In the genomic region with DNA sequence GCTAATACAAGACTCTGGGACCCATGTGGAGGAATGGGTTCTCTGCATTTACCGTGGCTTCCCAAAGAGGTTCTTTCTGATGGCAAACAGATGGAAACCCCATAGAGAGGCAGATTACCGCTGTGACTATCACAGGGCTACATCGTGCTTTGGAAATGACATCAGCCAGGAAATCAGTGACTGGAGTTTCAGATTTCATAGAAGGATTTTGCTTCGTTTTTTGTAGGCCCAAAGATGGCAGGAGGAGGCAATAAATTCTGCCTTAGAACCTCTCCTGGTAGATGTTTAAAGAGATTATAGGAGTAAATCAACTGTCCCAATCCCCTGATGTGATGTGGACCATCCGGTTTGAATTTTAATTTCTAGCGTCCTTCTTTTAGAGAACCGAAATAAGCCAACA, we compare ENCODE assay signal across 14 cellular contexts.
A peak's percentile ranks its signal among the peaks of the same experiment; 100 is the strongest.
DNase-seq lines count a peak whose midpoint lies in the region; ATAC-seq and TF ChIP-seq lines count a peak whose summit lies in the region.
"Had no signal": no experiment of that assay in that cellular context is flagged by ENCODE, and none has a peak within 500 bp of the region (broad histone marks: within the 10 kb centered on the region; RNA-seq: fewer than 3 reads in every experiment).

No MANE protein-coding gene starts in this region.

- no peaks in the 10 kb centered on the region for H3K9me3 ChIP-seq in MM.1S (replicated peaks; ENCODE audit: insufficient read depth, low read length)
- H3K9me3 ChIP-seq in psoas muscle = no peaks in the 10 kb centered on the region
- H3K9me3 ChIP-seq: MG63 had no signal

- in situ Hi-C loops in G401 (cut with HindIII; ENCODE audit: low sequenced_read_pairs) = loop anchor here (10.0 kb wide), 1 partner anchor 272 kb away; no protein-coding TSS in a partner anchor

- H2AFZ ChIP-seq in MM.1S (ENCODE audit: low read length) = peak overlapping the region; percentile 43

- intact Hi-C loops in psoas muscle (cut with DNase I) = loop anchor here (10.0 kb wide), 4 partner anchors 112 to 452 kb away; no protein-coding TSS in a partner anchor

- H3K36me3 ChIP-seq in MM.1S (replicated peaks; ENCODE audit: insufficient read depth, low read length) (no peaks in the 10 kb centered on the region), psoas muscle (ENCODE audit: insufficient read depth in 1 of 2, low read depth in 1 of 2) (no peaks in the 10 kb centered on the region)
- H3K36me3 ChIP-seq: MG63 had no signal

- no peak overlapping the region for H3K9ac ChIP-seq in MM.1S (ENCODE audit: low read length)

- no peak for TF ChIP-seq CTCF in MM.1S (IDR thresholded peaks at IDR 0.05; ENCODE audit: low read length)
- no peak for TF ChIP-seq CTCF in nephron (IDR thresholded peaks at IDR 0.05; ENCODE audit: unreplicated experiment in 3 of 3)
- no peak for TF ChIP-seq CTCF in endothelial cell (IDR thresholded peaks at IDR 0.05; ENCODE audit: unreplicated experiment)
- no peak for TF ChIP-seq CTCF in psoas muscle (IDR thresholded peaks at IDR 0.05)

- WGBS in psoas muscle, 3 donors = 44 to 49% (median 47%) methylated on average over 7 of the region's 7 CpGs

- H3K4me1 Mint-ChIP-seq in nephron (peaks cover 61% of the 10 kb centered on the region), endothelial cell (ENCODE audit: unreplicated experiment) (peaks cover 76% of the 10 kb centered on the region)
- H3K4me1 Mint-ChIP-seq: CD14-positive monocyte had no signal

- H3K27ac ChIP-seq in MM.1S (ENCODE audit: low read length) (peak overlapping the region; percentile 11; the same call in 1 of the 2 replicates), psoas muscle (no peak overlapping the region)

- peak overlapping the region in 2 of 3 experiments; percentile 8 to 32 for H3K4me3 Mint-ChIP-seq in nephron
- no peak overlapping the region for H3K4me3 Mint-ChIP-seq in endothelial cell (ENCODE audit: unreplicated experiment)
- H3K4me3 Mint-ChIP-seq: activated CD8-positive, alpha-beta T cell treated with anti-CD3 and anti-CD28 coated beads for 36 hours; CD14-positive monocyte had no signal

- H3F3A ChIP-seq in MM.1S (ENCODE audit: insufficient read depth, low read length) = peaks cover 14% of the 10 kb centered on the region; the same call in 1 of the 2 replicates

- H3K4me2 ChIP-seq in MM.1S (ENCODE audit: low read depth, low read length) = peak overlapping the region; percentile 57

- H3K9me3 Mint-ChIP-seq in nephron = peaks cover 5% of the 10 kb centered on the region
- H3K9me3 Mint-ChIP-seq in endothelial cell (ENCODE audit: unreplicated experiment) = no peaks in the 10 kb centered on the region
- H3K9me3 Mint-ChIP-seq: activated T-helper 2 cell treated with anti-CD3 and anti-CD28 coated beads, Interferon-gamma antibody, Interleukin-2, Interleukin-4, amounts not matched to agents 10 μg/mL and 5 μg/mL and 100 μg/mL, durations not matched to agents 14 hours and 24 hours and 36 hours had no signal

- H3K36me3 Mint-ChIP-seq in nephron (ENCODE audit: low read depth) = peaks cover 5% of the 10 kb centered on the region
- H3K36me3 Mint-ChIP-seq in endothelial cell (ENCODE audit: low read depth, unreplicated experiment) = peaks cover 9% of the 10 kb centered on the region
- H3K36me3 Mint-ChIP-seq: CD14-positive monocyte had no signal

- no peaks in the 10 kb centered on the region for H3K9me2 ChIP-seq in MM.1S (replicated peaks; ENCODE audit: insufficient read depth, low read length)

- H3K27ac Mint-ChIP-seq in nephron (peak overlapping the region; percentile 98 to 99 (median 98)), endothelial cell (ENCODE audit: unreplicated experiment) (no peak overlapping the region)
- H3K27ac Mint-ChIP-seq: activated CD8-positive, alpha-beta T cell treated with anti-CD3 and anti-CD28 coated beads for 36 hours; activated T-helper 2 cell treated with anti-CD3 and anti-CD28 coated beads, Interferon-gamma antibody, Interleukin-2, Interleukin-4, amounts not matched to agents 10 μg/mL and 5 μg/mL and 100 μg/mL, durations not matched to agents 14 hours and 24 hours and 36 hours; CD14-positive monocyte had no signal

- peak; percentile 73 for DNase-seq in G401 (ENCODE audit: low spot score)
- DNase-seq in MM.1S = no peak
- peak; percentile 31 for DNase-seq in brain pericyte (ENCODE audit: low read depth, low spot score)
- no peak for DNase-seq in endothelial cell (ENCODE audit: low spot score)
- DNase-seq in stimulated activated CD4-positive, alpha-beta T cell treated with anti-CD3 and anti-CD28 coated beads, Interleukin-15, amount 100 ng/mL, for 24 hours = no peak
- DNase-seq in psoas muscle = no peak
- DNase-seq: activated CD8-positive, alpha-beta T cell treated with anti-CD3 and anti-CD28 coated beads for 36 hours; effector memory CD4-positive, alpha-beta T cell; MG63 had no signal

- no peaks in the 10 kb centered on the region for H3K27me3 ChIP-seq in MM.1S (replicated peaks; ENCODE audit: insufficient read depth, low read length)
- H3K27me3 ChIP-seq in psoas muscle (ENCODE audit: insufficient read depth in 3 of 3, low read length in 2 of 3) = no peaks in the 10 kb centered on the region
- H3K27me3 ChIP-seq: MG63 had no signal

- ATAC-seq in GM21447 (IDR thresholded peaks at IDR 0.05; ENCODE audit: unreplicated experiment) = no peak
- ATAC-seq in psoas muscle = no peak
- ATAC-seq: activated CD8-positive, alpha-beta T cell treated with anti-CD3 and anti-CD28 coated beads for 36 hours; sciatic nerve had no signal

- H3K79me2 ChIP-seq in MM.1S (ENCODE audit: low read length) = no peaks in the 10 kb centered on the region

- H3K4me3 ChIP-seq in MM.1S (ENCODE audit: low read length) (peak overlapping the region; percentile 32), psoas muscle (no peak overlapping the region)
- H3K4me3 ChIP-seq: MG63 had no signal

- H3K4me1 ChIP-seq in MM.1S (ENCODE audit: low read length) (peaks cover 32% of the 10 kb centered on the region), psoas muscle (no peaks in the 10 kb centered on the region)

- no peaks in the 10 kb centered on the region for H4K20me1 ChIP-seq in MM.1S (ENCODE audit: insufficient read depth, low read length)

- H3K27me3 Mint-ChIP-seq in nephron (ENCODE audit: low read depth) (peaks cover 4% of the 10 kb centered on the region), endothelial cell (ENCODE audit: unreplicated experiment) (peaks cover 6% of the 10 kb centered on the region)

Comparison
In these comparisons a context has a peak if more than half of its experiments do, and no peak if none do; other contexts are left out.
1. DNase-seq: peak in G401 (single experiment) and brain pericyte (single experiment); none in MM.1S (single experiment), endothelial cell (single experiment), stimulated activated CD4-positive, alpha-beta T cell treated with anti-CD3 and anti-CD28 coated beads, Interleukin-15, amount 100 ng/mL, for 24 hours (single experiment) and psoas muscle (0 of 2).